Comparison of ENCODE assay signal across 2 cellular contexts in the genomic region with DNA sequence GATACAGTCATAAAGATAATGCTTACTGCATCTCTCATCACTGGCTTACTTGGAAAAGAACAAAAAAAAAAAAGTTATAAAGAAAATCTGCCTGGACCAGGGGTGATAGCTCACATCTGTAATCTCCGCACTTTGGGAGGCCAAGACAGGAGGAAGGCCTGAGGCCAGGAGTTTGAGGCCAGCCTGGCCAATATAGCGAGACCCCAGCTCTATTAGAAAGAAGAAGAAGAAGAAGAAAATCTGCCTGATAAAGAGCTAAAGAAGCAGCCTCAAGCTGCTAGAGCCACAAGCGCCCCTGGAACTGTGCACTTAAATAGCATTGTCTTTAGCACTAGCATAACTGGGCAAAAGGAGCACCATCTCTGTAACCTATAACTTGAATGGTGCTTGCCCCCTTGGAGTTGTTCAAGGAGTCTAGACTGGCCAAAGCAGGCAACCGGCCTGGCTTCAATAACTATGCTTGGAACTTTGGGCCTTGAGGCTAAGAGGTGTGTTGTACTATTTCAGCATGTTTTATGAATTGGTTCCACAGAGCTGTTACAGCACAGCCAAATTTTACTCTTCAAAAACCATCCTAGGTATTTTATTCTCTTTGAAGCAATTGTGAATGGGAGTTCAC.
TF ChIP-seq lines count a peak whose summit lies in the region.

No MANE protein-coding gene starts in this region.

TF ChIP-seq in A549, 52 proteins besides CTCF, POLR2A, EP300 and RAD21 (continued from another document):
- TF ChIP-seq JUNB (IDR thresholded peaks at IDR 0.05) (no peak), SREBF2 (IDR thresholded peaks at IDR 0.05) (no peak), KDM5A (IDR thresholded peaks at IDR 0.05) (no peak), NFE2L2 (conservative IDR thresholded peaks at IDR 0.05; ENCODE audit: low read length) (no peak), HOXA7 (CRISPR knock-in tag; IDR thresholded peaks at IDR 0.05) (no peak), BHLHE40 (IDR thresholded peaks at IDR 0.05; ENCODE audit: low read depth, low read length) (no peak), FOSL2 (IDR thresholded peaks at IDR 0.05) (no peak), FOSL2 (CRISPR knock-in tag; IDR thresholded peaks at IDR 0.05) (no peak), KDM1A (IDR thresholded peaks at IDR 0.05; ENCODE audit: low read depth) (no peak), CHD4 (IDR thresholded peaks at IDR 0.05; ENCODE audit: borderline replicate concordance) (no peak), HOXB5 (CRISPR knock-in tag; IDR thresholded peaks at IDR 0.05) (no peak), CBX2 (IDR thresholded peaks at IDR 0.05; ENCODE audit: borderline replicate concordance, low read depth) (no peak), TP53 (CRISPR knock-in tag; IDR thresholded peaks at IDR 0.05) (no peak), ZFP36 (IDR thresholded peaks at IDR 0.05; ENCODE audit: borderline replicate concordance, partially characterized antibody) (no peak), JUN (IDR thresholded peaks at IDR 0.05) (no peak), CHD2 (IDR thresholded peaks at IDR 0.05; ENCODE audit: low read length, partially characterized antibody) (no peak)
- TF ChIP-seq, protein P1, sequence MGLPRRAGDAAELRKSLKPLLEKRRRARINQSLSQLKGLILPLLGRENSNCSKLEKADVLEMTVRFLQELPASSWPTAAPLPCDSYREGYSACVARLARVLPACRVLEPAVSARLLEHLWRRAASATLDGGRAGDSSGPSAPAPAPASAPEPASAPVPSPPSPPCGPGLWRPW (IDR thresholded peaks at IDR 0.05) = no peak
- TF ChIP-seq, protein P2, sequence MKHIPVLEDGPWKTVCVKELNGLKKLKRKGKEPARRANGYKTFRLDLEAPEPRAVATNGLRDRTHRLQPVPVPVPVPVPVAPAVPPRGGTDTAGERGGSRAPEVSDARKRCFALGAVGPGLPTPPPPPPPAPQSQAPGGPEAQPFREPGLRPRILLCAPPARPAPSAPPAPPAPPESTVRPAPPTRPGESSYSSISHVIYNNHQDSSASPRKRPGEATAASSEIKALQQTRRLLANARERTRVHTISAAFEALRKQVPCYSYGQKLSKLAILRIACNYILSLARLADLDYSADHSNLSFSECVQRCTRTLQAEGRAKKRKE (CRISPR knock-in tag; IDR thresholded peaks at IDR 0.05; ENCODE audit: low read depth) = no peak
- TF ChIP-seq, protein P3, sequence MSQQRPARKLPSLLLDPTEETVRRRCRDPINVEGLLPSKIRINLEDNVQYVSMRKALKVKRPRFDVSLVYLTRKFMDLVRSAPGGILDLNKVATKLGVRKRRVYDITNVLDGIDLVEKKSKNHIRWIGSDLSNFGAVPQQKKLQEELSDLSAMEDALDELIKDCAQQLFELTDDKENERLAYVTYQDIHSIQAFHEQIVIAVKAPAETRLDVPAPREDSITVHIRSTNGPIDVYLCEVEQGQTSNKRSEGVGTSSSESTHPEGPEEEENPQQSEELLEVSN (IDR thresholded peaks at IDR 0.05; ENCODE audit: borderline replicate concordance, low read depth) = no peak

TF ChIP-seq in WTC11, 78 proteins besides CTCF, POLR2A, EP300 and RAD21:
- TF ChIP-seq FOXK1 (CRISPR knock-in tag; IDR thresholded peaks at IDR 0.05) = no peak
- TF ChIP-seq, protein P4, sequence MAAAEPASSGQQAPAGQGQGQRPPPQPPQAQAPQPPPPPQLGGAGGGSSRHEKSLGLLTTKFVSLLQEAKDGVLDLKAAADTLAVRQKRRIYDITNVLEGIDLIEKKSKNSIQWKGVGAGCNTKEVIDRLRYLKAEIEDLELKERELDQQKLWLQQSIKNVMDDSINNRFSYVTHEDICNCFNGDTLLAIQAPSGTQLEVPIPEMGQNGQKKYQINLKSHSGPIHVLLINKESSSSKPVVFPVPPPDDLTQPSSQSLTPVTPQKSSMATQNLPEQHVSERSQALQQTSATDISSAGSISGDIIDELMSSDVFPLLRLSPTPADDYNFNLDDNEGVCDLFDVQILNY (CRISPR knock-in tag; IDR thresholded peaks at IDR 0.05) = no peak
- peak; percentile 80; the same call in 1 of the 2 replicates for TF ChIP-seq ZNF121 (CRISPR knock-in tag; IDR thresholded peaks at IDR 0.05)
- TF ChIP-seq, protein P5, sequence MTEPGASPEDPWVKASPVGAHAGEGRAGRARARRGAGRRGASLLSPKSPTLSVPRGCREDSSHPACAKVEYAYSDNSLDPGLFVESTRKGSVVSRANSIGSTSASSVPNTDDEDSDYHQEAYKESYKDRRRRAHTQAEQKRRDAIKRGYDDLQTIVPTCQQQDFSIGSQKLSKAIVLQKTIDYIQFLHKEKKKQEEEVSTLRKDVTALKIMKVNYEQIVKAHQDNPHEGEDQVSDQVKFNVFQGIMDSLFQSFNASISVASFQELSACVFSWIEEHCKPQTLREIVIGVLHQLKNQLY (CRISPR knock-in tag; IDR thresholded peaks at IDR 0.05) = no peak
- TF ChIP-seq, protein P6, sequence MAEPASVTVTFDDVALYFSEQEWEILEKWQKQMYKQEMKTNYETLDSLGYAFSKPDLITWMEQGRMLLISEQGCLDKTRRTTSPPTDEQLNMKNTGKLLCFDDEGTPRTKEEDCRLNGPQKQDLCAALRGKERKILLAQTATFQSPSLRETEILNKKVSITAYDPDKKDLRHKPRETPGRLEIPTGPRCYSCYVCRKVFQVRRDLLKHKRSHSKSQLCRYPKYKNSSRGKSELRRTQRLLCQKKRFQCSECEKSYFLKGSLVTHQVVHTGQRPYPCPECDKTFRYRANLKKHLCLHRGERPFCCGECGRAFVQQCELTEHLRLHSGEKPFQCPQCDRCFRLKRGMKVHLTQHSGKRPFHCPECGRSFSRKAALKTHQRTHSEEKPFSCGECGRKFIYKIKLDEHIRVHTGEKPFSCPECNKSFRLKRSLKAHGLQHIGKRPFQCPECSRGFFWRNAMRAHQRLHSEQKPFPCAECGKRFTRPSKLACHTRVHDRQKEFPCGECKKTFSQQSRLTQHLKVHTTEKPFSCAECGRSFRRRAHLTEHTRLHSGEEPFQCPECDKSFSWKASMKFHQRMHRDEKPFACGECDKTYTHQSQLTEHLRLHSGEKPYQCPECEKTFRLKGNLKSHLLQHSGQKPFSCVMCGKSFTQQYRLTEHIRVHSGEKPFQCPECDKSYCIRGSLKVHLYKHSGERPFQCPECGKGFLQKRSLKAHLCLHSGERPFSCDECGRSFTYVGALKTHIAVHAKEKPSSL (CRISPR knock-in tag; conservative IDR thresholded peaks at IDR 0.05) = peak; percentile 68; the same call in 1 of the 2 replicates
- TF ChIP-seq ESRRA (CRISPR knock-in tag; IDR thresholded peaks at IDR 0.05; ENCODE audit: borderline replicate concordance) = no peak
- TF ChIP-seq CBFB (CRISPR knock-in tag; IDR thresholded peaks at IDR 0.05; ENCODE audit: low read depth) = no peak
- no peak for TF ChIP-seq CREB1 (CRISPR knock-in tag; IDR thresholded peaks at IDR 0.05)
- TF ChIP-seq, protein P7, sequence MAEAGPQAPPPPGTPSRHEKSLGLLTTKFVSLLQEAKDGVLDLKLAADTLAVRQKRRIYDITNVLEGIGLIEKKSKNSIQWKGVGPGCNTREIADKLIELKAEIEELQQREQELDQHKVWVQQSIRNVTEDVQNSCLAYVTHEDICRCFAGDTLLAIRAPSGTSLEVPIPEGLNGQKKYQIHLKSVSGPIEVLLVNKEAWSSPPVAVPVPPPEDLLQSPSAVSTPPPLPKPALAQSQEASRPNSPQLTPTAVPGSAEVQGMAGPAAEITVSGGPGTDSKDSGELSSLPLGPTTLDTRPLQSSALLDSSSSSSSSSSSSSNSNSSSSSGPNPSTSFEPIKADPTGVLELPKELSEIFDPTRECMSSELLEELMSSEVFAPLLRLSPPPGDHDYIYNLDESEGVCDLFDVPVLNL (CRISPR knock-in tag; IDR thresholded peaks at IDR 0.05; ENCODE audit: borderline replicate concordance, low read depth) = no peak
- TF ChIP-seq GTF2I (CRISPR knock-in tag; conservative IDR thresholded peaks at IDR 0.05) = peak; percentile 66; the same call in 1 of the 2 replicates
- TF ChIP-seq, protein P8, sequence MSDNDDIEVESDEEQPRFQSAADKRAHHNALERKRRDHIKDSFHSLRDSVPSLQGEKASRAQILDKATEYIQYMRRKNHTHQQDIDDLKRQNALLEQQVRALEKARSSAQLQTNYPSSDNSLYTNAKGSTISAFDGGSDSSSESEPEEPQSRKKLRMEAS (CRISPR knock-in tag; IDR thresholded peaks at IDR 0.05) = no peak
TF ChIP-seq in WTC11: peak in this region for 3.
